ENCODE assay signal across 12 cellular contexts in genomic region chr5:119470105-119470763, GRCh38. TPM values are rescaled to one million over a fixed set of nuclear protein-coding genes. Genes with fewer than 3 reads are reported as not detected.
DNase-seq lines count a peak whose midpoint lies in the region; ATAC-seq, FAIRE-seq and TF ChIP-seq lines count a peak whose summit lies in the region.
"Had no signal": no experiment of that assay in that cellular context is flagged by ENCODE, and none has a peak within 500 bp of the region (broad histone marks: within the 10 kb centered on the region; RNA-seq: fewer than 3 reads in every experiment).

No MANE protein-coding gene starts in this region.

- H3K27me3 ChIP-seq in bronchial epithelial cell (ENCODE audit: control insufficient read depth, insufficient read depth, low read length): no peaks in the 10 kb centered on the region

- TF ChIP-seq POLR2A in GM12892 (IDR thresholded peaks at IDR 0.05; ENCODE audit: low read depth, low read length): no peak

- H3K27ac Mint-ChIP-seq in Calu3 (ENCODE audit: unreplicated experiment): no peak overlapping the region
- H3K27ac Mint-ChIP-seq: activated T-cell treated with anti-CD3 and anti-CD28 coated beads, Interleukin-2, amount 50 U/mL, for 24 hours had no signal

- FAIRE-seq in GM12892 (lab: Jason Lieb, UNC) (peak; percentile 91), bronchial epithelial cell (lab: Jason Lieb, UNC) (peak; percentile 23)

- DNase-seq in GM12892 (ENCODE audit: insufficient read length) (no peak), bronchial epithelial cell (ENCODE audit: low read depth) (no peak), Calu3 (no peak), midbrain (lab: John Stamatoyannopoulos, UW) (no peak), SK-N-DZ (ENCODE audit: low spot score) (no peak)
- no peak for DNase-seq in central memory CD4-positive, alpha-beta T cell
- DNase-seq: activated T-cell treated with anti-CD3 and anti-CD28 coated beads, Interleukin-2, amount 50 U/mL, for 24 hours; CD8-positive, alpha-beta T cell; cortex of kidney; SK-N-SH had no signal

- CTCF ChIA-PET in Calu3 (lab: Charles Lee): interaction anchor here (0.6 to 1.4 kb wide), 5 partner anchors 9 to 482 kb away, joined by 3 read pairs; partner anchors contain the start of gene DTWD2

- no peak overlapping the region for H3K4me3 Mint-ChIP-seq in Calu3 (ENCODE audit: low read depth, unreplicated experiment)
- H3K4me3 Mint-ChIP-seq: activated T-cell treated with anti-CD3 and anti-CD28 coated beads, Interleukin-2, amount 50 U/mL, for 24 hours; CD8-positive, alpha-beta T cell had no signal

- H3K4me3 ChIP-seq in bronchial epithelial cell (ENCODE audit: low read depth, low read length): no peak overlapping the region

- TF ChIP-seq CTCF in bronchial epithelial cell (IDR thresholded peaks at IDR 0.05; ENCODE audit: insufficient read depth, low read length, severe bottlenecking): no peak
- TF ChIP-seq CTCF in Calu3 (IDR thresholded peaks at IDR 0.05; ENCODE audit: unreplicated experiment): no peak

- intact Hi-C loops in Calu3 (cut with micrococcal nuclease; ENCODE audit: unreplicated experiment): loop anchor here (2.0 to 10.0 kb wide), 2 partner anchors 275 to 985 kb away; no protein-coding TSS in a partner anchor

- no TSS peak for BruUV-seq in Calu3 (replicated peaks; lab: Mats Ljungman, UMichigan)

- ATAC-seq in GM19467 (IDR thresholded peaks at IDR 0.05; ENCODE audit: unreplicated experiment): peak; percentile 58
- peak; percentile 70 for ATAC-seq in HG03095 (IDR thresholded peaks at IDR 0.05; ENCODE audit: unreplicated experiment)
- ATAC-seq: CD8-positive, alpha-beta T cell had no signal

- H3K36me3 ChIP-seq in bronchial epithelial cell (ENCODE audit: control insufficient read depth, insufficient read depth, low read length): no peaks in the 10 kb centered on the region

- H3K27me3 Mint-ChIP-seq in Calu3 (ENCODE audit: unreplicated experiment): no peaks in the 10 kb centered on the region
- H3K27me3 Mint-ChIP-seq: activated T-cell treated with anti-CD3 and anti-CD28 coated beads, Interleukin-2, amount 50 U/mL, for 24 hours had no signal

- no peaks in the 10 kb centered on the region for H3K4me1 Mint-ChIP-seq in Calu3 (ENCODE audit: low read depth, unreplicated experiment)

- peaks cover 22% of the 10 kb centered on the region for H3K36me3 Mint-ChIP-seq in Calu3 (ENCODE audit: insufficient read depth, unreplicated experiment)

- peaks cover 9% of the 10 kb centered on the region for H3K9me3 Mint-ChIP-seq in Calu3 (ENCODE audit: low read depth, unreplicated experiment)

RNA-seq across cellular contexts. Expression of gene HSD17B4, which starts 17.9 kb away (rescaled TPM):
- 96.4 TPM for polyA plus RNA-seq in GM12892 (2012; ENCODE audit: missing spikeins)
- total RNA-seq in bronchial epithelial cell: 115 and 129 TPM in 2 replicates
- 246 and 265 TPM in 2 replicates for total RNA-seq in Calu3 (2022)
- polyA plus RNA-seq in SK-N-DZ (2014; cell fraction: cytosol; rRNA removed): 155 and 206 TPM in 2 replicates
- 157 and 318 TPM in 2 replicates for polyA plus RNA-seq in SK-N-DZ (2014; cell fraction: nucleus; rRNA removed)
